ENCODE assay signal across 21 cellular contexts in genomic region chr20:20395856-20396600, GRCh38. TPM values are rescaled to one million over a fixed set of nuclear protein-coding genes. Genes with fewer than 3 reads are reported as not detected.
A peak's percentile ranks its signal among the peaks of the same experiment; 100 is the strongest.
DNase-seq lines count a peak whose midpoint lies in the region; ATAC-seq and TF ChIP-seq lines count a peak whose summit lies in the region.
"Had no signal": no experiment of that assay in that cellular context is flagged by ENCODE, and none has a peak within 500 bp of the region (broad histone marks: within the 10 kb centered on the region; RNA-seq: fewer than 3 reads in every experiment).

No MANE protein-coding gene starts in this region.

- no peaks in the 10 kb centered on the region for H3K9me2 ChIP-seq in GM23338 (ENCODE audit: insufficient read depth)

- H3K36me3 ChIP-seq in GM23338 (ENCODE audit: insufficient read depth) (no peaks in the 10 kb centered on the region), upper lobe of right lung (peaks cover 55% of the 10 kb centered on the region), BE2C (no peaks in the 10 kb centered on the region)

- DNase-seq in GM23338 (ENCODE audit: low spot score), result peak; percentile 29
- DNase-seq in NCI-H1930 (lab: John Stamatoyannopoulos, UW), result peak; percentile 42 to 65
- peak; percentile 84 for DNase-seq in NCI-H748 treated with DMSO at 0.1 percent for 48 hours (lab: John Stamatoyannopoulos, UW)
- DNase-seq in left kidney (ENCODE audit: low read depth, low spot score), result peak; percentile 67
- no peak for DNase-seq in upper lobe of right lung
- DNase-seq in BE2C, result no peak
- no peak for DNase-seq in GOT3 (lab: John Stamatoyannopoulos, UW)
- DNase-seq: activated CD4-positive, alpha-beta T cell treated with anti-CD3 and anti-CD28 coated beads for 48 hours; activated naive CD4-positive, alpha-beta T cell; Caco-2; GDM1; left lung; MV-4-11; occipital lobe; Peyer's patch; right lobe of liver; stimulated activated CD4-positive, alpha-beta T cell treated with anti-CD3 and anti-CD28 coated beads, Interleukin-1b, Interleukin-23, amount 100 ng/mL, for 48 hours had no signal

- H3K4me2 ChIP-seq in GM23338, result no peak overlapping the region

- intact Hi-C loops in upper lobe of right lung (cut with DNase I), result no loop called here

- peaks cover 9% of the 10 kb centered on the region for H3K27me3 Mint-ChIP-seq in GM23338 (ENCODE audit: insufficient read depth, low read depth, poor library complexity)
- H3K27me3 Mint-ChIP-seq: IgD-negative memory B cell had no signal

- H3K36me3 Mint-ChIP-seq in GM23338 (ENCODE audit: low read depth), result no peaks in the 10 kb centered on the region; the same call in 2 of the 3 replicates

- peaks cover 23% of the 10 kb centered on the region for H3K4me1 Mint-ChIP-seq in GM23338
- H3K4me1 Mint-ChIP-seq: IgD-negative memory B cell had no signal

- no peak overlapping the region for H3K4me3 ChIP-seq in GM23338
- H3K4me3 ChIP-seq in upper lobe of right lung, result no peak overlapping the region
- H3K4me3 ChIP-seq in BE2C (ENCODE audit: low read depth, low read length), result no peak overlapping the region
- H3K4me3 ChIP-seq: gastroesophageal sphincter, left lung, Peyer's patch, right lobe of liver had no signal

- H3K9me3 ChIP-seq in upper lobe of right lung (no peaks in the 10 kb centered on the region), BE2C (no peaks in the 10 kb centered on the region)
- H3K9me3 ChIP-seq: Caco-2, gastroesophageal sphincter, left lung, Peyer's patch, right lobe of liver had no signal

- no peak overlapping the region for H2AFZ ChIP-seq in GM23338

- H3K27me3 ChIP-seq in GM23338 (ENCODE audit: insufficient read depth) (no peaks in the 10 kb centered on the region), upper lobe of right lung (no peaks in the 10 kb centered on the region), BE2C (no peaks in the 10 kb centered on the region)
- H3K27me3 ChIP-seq: gastroesophageal sphincter, left lung, Peyer's patch, right lobe of liver had no signal

- ATAC-seq in GM23338, result peak; percentile 79
- no peak for ATAC-seq in upper lobe of right lung
- ATAC-seq in GM18519 (IDR thresholded peaks at IDR 0.05; ENCODE audit: low FRiP score, unreplicated experiment), result no peak
- ATAC-seq: gastroesophageal sphincter, left lung had no signal

- no peak overlapping the region for H3K27ac Mint-ChIP-seq in GM23338

- TF ChIP-seq CTCF in GM23338 (conservative IDR thresholded peaks at IDR 0.05; ENCODE audit: low read depth in 2 of 2), result no peak
- TF ChIP-seq CTCF in upper lobe of right lung (IDR thresholded peaks at IDR 0.05), result no peak
- no peak for TF ChIP-seq CTCF in BE2C (IDR thresholded peaks at IDR 0.05; ENCODE audit: low read depth, low read length)

- H3K4me3 Mint-ChIP-seq in GM23338, result no peak overlapping the region
- H3K4me3 Mint-ChIP-seq: IgD-negative memory B cell had no signal

- H4K20me1 ChIP-seq in GM23338 (replicated peaks; ENCODE audit: insufficient read depth), result no peaks in the 10 kb centered on the region

- no peaks in the 10 kb centered on the region for H3K4me1 ChIP-seq in GM23338 (ENCODE audit: insufficient read depth)
- H3K4me1 ChIP-seq in upper lobe of right lung, result no peaks in the 10 kb centered on the region
- H3K4me1 ChIP-seq in BE2C, result no peaks in the 10 kb centered on the region
- H3K4me1 ChIP-seq: gastroesophageal sphincter had no signal

- no peaks in the 10 kb centered on the region for H3K79me2 ChIP-seq in GM23338 (replicated peaks; ENCODE audit: insufficient read depth)

- H3K27ac ChIP-seq in GM23338 (ENCODE audit: low read depth), result no peak overlapping the region
- H3K27ac ChIP-seq in upper lobe of right lung, result no peak overlapping the region
- H3K27ac ChIP-seq: gastroesophageal sphincter, left lung, Peyer's patch, right lobe of liver had no signal

- H3F3A ChIP-seq in GM23338 (replicated peaks; ENCODE audit: low read depth), result no peaks in the 10 kb centered on the region

- no peaks in the 10 kb centered on the region for H3K9me3 Mint-ChIP-seq in GM23338
- H3K9me3 Mint-ChIP-seq: IgD-negative memory B cell had no signal

TF ChIP-seq in GM23338, 12 proteins besides CTCF, POLR2A, EP300 and RAD21:
- TF ChIP-seq ZNF114 (CRISPR knock-in tag; IDR thresholded peaks at IDR 0.05), result no peak
- TF ChIP-seq, protein P1, sequence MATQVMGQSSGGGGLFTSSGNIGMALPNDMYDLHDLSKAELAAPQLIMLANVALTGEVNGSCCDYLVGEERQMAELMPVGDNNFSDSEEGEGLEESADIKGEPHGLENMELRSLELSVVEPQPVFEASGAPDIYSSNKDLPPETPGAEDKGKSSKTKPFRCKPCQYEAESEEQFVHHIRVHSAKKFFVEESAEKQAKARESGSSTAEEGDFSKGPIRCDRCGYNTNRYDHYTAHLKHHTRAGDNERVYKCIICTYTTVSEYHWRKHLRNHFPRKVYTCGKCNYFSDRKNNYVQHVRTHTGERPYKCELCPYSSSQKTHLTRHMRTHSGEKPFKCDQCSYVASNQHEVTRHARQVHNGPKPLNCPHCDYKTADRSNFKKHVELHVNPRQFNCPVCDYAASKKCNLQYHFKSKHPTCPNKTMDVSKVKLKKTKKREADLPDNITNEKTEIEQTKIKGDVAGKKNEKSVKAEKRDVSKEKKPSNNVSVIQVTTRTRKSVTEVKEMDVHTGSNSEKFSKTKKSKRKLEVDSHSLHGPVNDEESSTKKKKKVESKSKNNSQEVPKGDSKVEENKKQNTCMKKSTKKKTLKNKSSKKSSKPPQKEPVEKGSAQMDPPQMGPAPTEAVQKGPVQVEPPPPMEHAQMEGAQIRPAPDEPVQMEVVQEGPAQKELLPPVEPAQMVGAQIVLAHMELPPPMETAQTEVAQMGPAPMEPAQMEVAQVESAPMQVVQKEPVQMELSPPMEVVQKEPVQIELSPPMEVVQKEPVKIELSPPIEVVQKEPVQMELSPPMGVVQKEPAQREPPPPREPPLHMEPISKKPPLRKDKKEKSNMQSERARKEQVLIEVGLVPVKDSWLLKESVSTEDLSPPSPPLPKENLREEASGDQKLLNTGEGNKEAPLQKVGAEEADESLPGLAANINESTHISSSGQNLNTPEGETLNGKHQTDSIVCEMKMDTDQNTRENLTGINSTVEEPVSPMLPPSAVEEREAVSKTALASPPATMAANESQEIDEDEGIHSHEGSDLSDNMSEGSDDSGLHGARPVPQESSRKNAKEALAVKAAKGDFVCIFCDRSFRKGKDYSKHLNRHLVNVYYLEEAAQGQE (IDR thresholded peaks at IDR 0.05; ENCODE audit: unreplicated experiment), result no peak
- TF ChIP-seq, protein P2, sequence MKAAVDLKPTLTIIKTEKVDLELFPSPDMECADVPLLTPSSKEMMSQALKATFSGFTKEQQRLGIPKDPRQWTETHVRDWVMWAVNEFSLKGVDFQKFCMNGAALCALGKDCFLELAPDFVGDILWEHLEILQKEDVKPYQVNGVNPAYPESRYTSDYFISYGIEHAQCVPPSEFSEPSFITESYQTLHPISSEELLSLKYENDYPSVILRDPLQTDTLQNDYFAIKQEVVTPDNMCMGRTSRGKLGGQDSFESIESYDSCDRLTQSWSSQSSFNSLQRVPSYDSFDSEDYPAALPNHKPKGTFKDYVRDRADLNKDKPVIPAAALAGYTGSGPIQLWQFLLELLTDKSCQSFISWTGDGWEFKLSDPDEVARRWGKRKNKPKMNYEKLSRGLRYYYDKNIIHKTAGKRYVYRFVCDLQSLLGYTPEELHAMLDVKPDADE (IDR thresholded peaks at IDR 0.05), result no peak

RNA-seq across cellular contexts. Expression of gene INSM1, which starts 28.1 kb away (rescaled TPM):
- total RNA-seq in GM23338 (2014; rRNA removed; shearing (Covaris generic)), result 1.2 and 2.2 TPM in 2 replicates
- polyA plus RNA-seq in GM23338 (2016; fragmentation: Nextera tagmentation; extraction: Ambion mirVana), result 0.55 and 0.61 TPM in 2 replicates
- total RNA-seq in upper lobe of right lung, result not detected
- polyA plus RNA-seq in BE2C (2012; ENCODE audit: insufficient read depth, insufficient read length, low read depth), result 0.71 TPM
- total RNA-seq: Caco-2, left lung, mononuclear cell, right lobe of liver had no signal
- polyA plus RNA-seq: IgD-negative memory B cell had no signal

Comparison
In these comparisons a context has a peak if more than half of its experiments do, and no peak if none do; other contexts are left out.
1. DNase-seq: peak in GM23338 (single experiment), NCI-H1930 (2 of 2), NCI-H748 treated with DMSO at 0.1 percent for 48 hours (single experiment) and left kidney (single experiment); none in upper lobe of right lung (single experiment), BE2C (single experiment) and GOT3 (single experiment).